9 cellular contexts compared by ENCODE assay signal in the genomic region with DNA sequence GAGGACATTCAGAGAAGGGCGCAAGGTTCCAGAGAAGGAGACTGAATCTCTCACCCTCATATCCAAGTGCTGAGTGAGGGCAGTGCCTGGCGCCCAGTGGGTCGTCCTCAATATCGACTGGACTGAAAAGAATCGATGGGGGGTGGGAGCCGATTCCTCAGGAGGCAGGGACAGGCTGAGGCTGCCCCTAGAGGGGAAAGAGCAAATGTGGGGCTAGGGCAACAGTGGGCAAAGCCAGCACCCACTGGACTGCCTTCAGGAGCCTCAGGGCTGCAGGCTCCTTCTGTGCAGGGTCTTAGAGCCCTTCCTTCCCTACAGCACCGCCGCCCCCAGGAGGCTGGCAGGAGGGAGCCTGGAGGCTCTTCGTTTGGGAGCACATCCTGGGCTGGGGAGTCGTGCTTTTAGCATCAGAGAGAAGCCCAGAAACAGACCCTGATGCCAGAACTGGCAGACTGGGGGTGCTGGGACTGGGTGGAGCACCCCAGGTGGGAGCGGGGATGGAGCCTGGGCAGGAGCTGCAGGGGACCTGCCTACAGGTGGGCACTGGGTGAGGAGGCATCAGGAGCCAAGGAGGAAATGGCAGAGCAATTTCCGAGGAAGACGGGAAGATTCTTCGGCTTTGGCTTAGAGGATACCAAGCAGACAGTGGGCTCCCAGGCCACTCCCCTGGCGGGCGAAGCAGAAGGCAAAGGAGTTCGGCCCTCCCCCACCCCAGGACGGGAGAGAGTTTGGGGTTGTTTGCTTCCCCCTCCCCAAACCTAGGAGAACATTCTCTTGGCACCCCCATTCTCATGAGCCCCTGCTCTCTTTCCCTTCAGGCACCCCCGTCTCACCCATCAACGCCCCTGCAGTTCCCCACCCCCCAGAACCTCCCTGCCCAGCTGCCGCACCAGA. TPM values are rescaled to one million over a fixed set of nuclear protein-coding genes. Genes with fewer than 3 reads are reported as not detected.
DNase-seq lines count a peak whose midpoint lies in the region; ATAC-seq and TF ChIP-seq lines count a peak whose summit lies in the region.
"Had no signal": no experiment of that assay in that cellular context is flagged by ENCODE, and none has a peak within 500 bp of the region (broad histone marks: within the 10 kb centered on the region; RNA-seq: fewer than 3 reads in every experiment).

No MANE protein-coding gene starts in this region.

- H3K27me3 ChIP-seq in left ventricle myocardium inferior (ENCODE audit: low read depth) (peaks cover 12% of the 10 kb centered on the region), iPS-20b (ENCODE audit: insufficient read depth, low read length) (peaks cover 51% of the 10 kb centered on the region), thoracic aorta (replicated peaks; ENCODE audit: insufficient read depth) (no peaks in the 10 kb centered on the region), psoas muscle (ENCODE audit: insufficient read depth in 3 of 3, low read length in 2 of 3) (no peaks in the 10 kb centered on the region)

- H3K9ac ChIP-seq in iPS-20b (ENCODE audit: low read depth, low read length) = no peak overlapping the region; the same call in 1 of the 2 replicates

- ATAC-seq in thoracic aorta (ENCODE audit: insufficient number of reproducible peaks, low FRiP score, low read depth) (no peak), GM18498 (IDR thresholded peaks at IDR 0.05; ENCODE audit: unreplicated experiment) (no peak), psoas muscle (no peak)

- H3K9me3 Mint-ChIP-seq in activated naive CD8-positive, alpha-beta T cell treated with anti-CD3 and anti-CD28 coated beads for 36 hours = no peaks in the 10 kb centered on the region

- H3K4me1 ChIP-seq in left ventricle myocardium inferior = peaks cover 56% of the 10 kb centered on the region
- peaks cover 15% of the 10 kb centered on the region; the same call in 1 of the 2 replicates for H3K4me1 ChIP-seq in iPS-20b (ENCODE audit: insufficient read depth, low read length)
- H3K4me1 ChIP-seq in thoracic aorta (ENCODE audit: control insufficient read depth in 1 of 2, low read depth in 2 of 2) = peaks cover 0 to 12% of the 10 kb centered on the region in 2 donors
- no peaks in the 10 kb centered on the region for H3K4me1 ChIP-seq in psoas muscle

- peak overlapping the region; percentile 22 for H3K4me3 Mint-ChIP-seq in activated naive CD8-positive, alpha-beta T cell treated with anti-CD3 and anti-CD28 coated beads for 36 hours

- peaks cover 42% of the 10 kb centered on the region for H3K27me3 Mint-ChIP-seq in activated naive CD8-positive, alpha-beta T cell treated with anti-CD3 and anti-CD28 coated beads for 36 hours

- 53 to 62% (median 54%) methylated on average over 18 to 21 of the region's 21 CpGs for WGBS in psoas muscle, 3 donors

- no peaks in the 10 kb centered on the region for H3K9me3 ChIP-seq in left ventricle myocardium inferior (replicated peaks)
- no peaks in the 10 kb centered on the region for H3K9me3 ChIP-seq in iPS-20b (ENCODE audit: insufficient read depth, low read depth, low read length)
- no peaks in the 10 kb centered on the region for H3K9me3 ChIP-seq in thoracic aorta
- no peaks in the 10 kb centered on the region for H3K9me3 ChIP-seq in psoas muscle

- DNase-seq in left ventricle myocardium inferior = no peak
- DNase-seq in cardiac septum (ENCODE audit: low spot score) = no peak
- no peak for DNase-seq in activated naive CD8-positive, alpha-beta T cell treated with anti-CD3 and anti-CD28 coated beads for 36 hours
- no peak for DNase-seq in thoracic aorta (ENCODE audit: low spot score)
- DNase-seq in psoas muscle = no peak
- DNase-seq in foreskin melanocyte = no peak
- DNase-seq: stimulated activated CD8-positive, alpha-beta memory T cell treated with anti-CD3 and anti-CD28 coated beads, Interleukin-4, amount 100 ng/mL, for 48 hours had no signal

- TF ChIP-seq CTCF in left ventricle myocardium inferior (IDR thresholded peaks at IDR 0.05; ENCODE audit: borderline replicate concordance) (no peak), thoracic aorta (IDR thresholded peaks at IDR 0.05) (no peak), psoas muscle (IDR thresholded peaks at IDR 0.05) (no peak)

- H3K27ac ChIP-seq in left ventricle myocardium inferior (replicated peaks) (no peak overlapping the region), iPS-20b (ENCODE audit: low read length) (no peak overlapping the region), thoracic aorta (no peak overlapping the region), psoas muscle (no peak overlapping the region)

- intact Hi-C loops in left ventricle myocardium inferior (cut with micrococcal nuclease) (no loop called here), cardiac septum (cut with DNase I) (loop anchor here (2.0 to 5.0 kb wide), 3 partner anchors 47 to 132 kb away; no protein-coding TSS in a partner anchor), psoas muscle (cut with DNase I) (loop anchor here in 1 of 2 donors (2.0 to 5.0 kb wide), 2 partner anchors 49 to 153 kb away; no protein-coding TSS in a partner anchor)

- H3K27ac Mint-ChIP-seq in activated naive CD8-positive, alpha-beta T cell treated with anti-CD3 and anti-CD28 coated beads for 36 hours = no peak overlapping the region

- H3K4me1 Mint-ChIP-seq in activated naive CD8-positive, alpha-beta T cell treated with anti-CD3 and anti-CD28 coated beads for 36 hours = peaks cover 4% of the 10 kb centered on the region

- no peaks in the 10 kb centered on the region for H3K36me3 ChIP-seq in left ventricle myocardium inferior
- no peaks in the 10 kb centered on the region for H3K36me3 ChIP-seq in iPS-20b (ENCODE audit: insufficient read depth, low read depth, low read length)
- H3K36me3 ChIP-seq in thoracic aorta = no peaks in the 10 kb centered on the region
- no peaks in the 10 kb centered on the region for H3K36me3 ChIP-seq in psoas muscle (ENCODE audit: insufficient read depth in 1 of 2, low read depth in 1 of 2)

- H3K4me3 ChIP-seq in left ventricle myocardium inferior (peak overlapping the region; percentile 78), iPS-20b (ENCODE audit: low read length) (peak overlapping the region; percentile 67), thoracic aorta (peak overlapping the region; percentile 66), psoas muscle (no peak overlapping the region)

- H3K36me3 Mint-ChIP-seq in activated naive CD8-positive, alpha-beta T cell treated with anti-CD3 and anti-CD28 coated beads for 36 hours = no peaks in the 10 kb centered on the region

RNA-seq across cellular contexts. Expression of a gene that starts 1.2 kb away (rescaled TPM):
- total RNA-seq in left ventricle myocardium inferior (18.9 TPM), cardiac septum (9.3 TPM), thoracic aorta (1 to 10 TPM in 1 of 2 donors, not detected in 1; 2.6 TPM), psoas muscle (1 to 10 TPM; 1.9 to 2.8 (median 2.1) TPM)
- not detected for total RNA-seq in activated naive CD8-positive, alpha-beta T cell treated with anti-CD3 and anti-CD28 coated beads for 36 hours
- polyA plus RNA-seq in psoas muscle = 1 to 10 TPM in 2 of 3 donors, under 1 TPM in 1; 0.96 to 3.5 (median 1.4) TPM
